14 cellular contexts compared by ENCODE assay signal in genomic region chr9:133838859-133839507, GRCh38.
DNase-seq lines count a peak whose midpoint lies in the region; ATAC-seq, FAIRE-seq and TF ChIP-seq lines count a peak whose summit lies in the region.
"Had no signal": no experiment of that assay in that cellular context is flagged by ENCODE, and none has a peak within 500 bp of the region (broad histone marks: within the 10 kb centered on the region; RNA-seq: fewer than 3 reads in every experiment).

No MANE protein-coding gene starts in this region.

- H3K9me3 Mint-ChIP-seq in memory B cell = no peaks in the 10 kb centered on the region
- H3K9me3 Mint-ChIP-seq: CD8-positive, alpha-beta T cell had no signal

- no peaks in the 10 kb centered on the region for H3K9me3 ChIP-seq in smooth muscle cell (replicated peaks; ENCODE audit: low read depth)
- H3K9me3 ChIP-seq in PC-3 (ENCODE audit: low read length) = no peaks in the 10 kb centered on the region

- H3K4me2 ChIP-seq in smooth muscle cell = no peak overlapping the region
- no peak overlapping the region for H3K4me2 ChIP-seq in PC-3 (ENCODE audit: low read length)

- peak overlapping the region; percentile 29 for H3K27ac Mint-ChIP-seq in memory B cell
- H3K27ac Mint-ChIP-seq: CD8-positive, alpha-beta T cell had no signal

- DNase-seq in NCI-H82 (lab: John Stamatoyannopoulos, UW) (peak; percentile 27), NCI-H82 treated with DMSO at 0.1 percent for 48 hours (lab: John Stamatoyannopoulos, UW; ENCODE audit: unreplicated experiment) (no peak), bronchial epithelial cell (ENCODE audit: low read depth) (no peak), memory B cell (ENCODE audit: low spot score in 2 of 2) (no peak), smooth muscle cell (lab: John Stamatoyannopoulos, UW; ENCODE audit: unreplicated experiment) (no peak), left ventricle myocardium superior (no peak), PC-3 (no peak), NCI-H1930 (lab: John Stamatoyannopoulos, UW) (no peak)
- DNase-seq: CD8-positive, alpha-beta T cell; COR-L47; DMS53; GF-D8 had no signal

- H3K9me2 ChIP-seq in PC-3 (replicated peaks; ENCODE audit: low read length) = no peaks in the 10 kb centered on the region

- no peak overlapping the region for H3K9ac ChIP-seq in smooth muscle cell (ENCODE audit: low read depth)
- H3K9ac ChIP-seq in PC-3 (ENCODE audit: low read length) = no peak overlapping the region

- H3K4me3 ChIP-seq in bronchial epithelial cell (ENCODE audit: low read depth, low read length) (no peak overlapping the region), smooth muscle cell (no peak overlapping the region), PC-3 (ENCODE audit: low read length) (no peak overlapping the region)

- peak; percentile 32 for FAIRE-seq in bronchial epithelial cell (lab: Jason Lieb, UNC)
- FAIRE-seq: GM19239 had no signal

- H3K4me1 ChIP-seq in smooth muscle cell (ENCODE audit: low read depth) = peaks cover 19% of the 10 kb centered on the region
- no peaks in the 10 kb centered on the region for H3K4me1 ChIP-seq in PC-3 (ENCODE audit: insufficient read depth, low read length)

- H3K36me3 ChIP-seq in bronchial epithelial cell (ENCODE audit: control insufficient read depth, insufficient read depth, low read length) (peaks cover 8% of the 10 kb centered on the region), smooth muscle cell (ENCODE audit: low read depth) (no peaks in the 10 kb centered on the region), PC-3 (ENCODE audit: low read depth, low read length) (no peaks in the 10 kb centered on the region)

- H3K27ac ChIP-seq in smooth muscle cell (ENCODE audit: low read depth) (peak overlapping the region; percentile 55), PC-3 (ENCODE audit: low read length) (no peak overlapping the region)
- H3K27ac ChIP-seq: 22Rv1 had no signal

- H3K27me3 ChIP-seq in bronchial epithelial cell (ENCODE audit: control insufficient read depth, insufficient read depth, low read length) (no peaks in the 10 kb centered on the region), smooth muscle cell (ENCODE audit: low read depth) (no peaks in the 10 kb centered on the region), PC-3 (ENCODE audit: low read length) (no peaks in the 10 kb centered on the region)

- peaks cover 8% of the 10 kb centered on the region for H3K36me3 Mint-ChIP-seq in memory B cell
- H3K36me3 Mint-ChIP-seq: CD8-positive, alpha-beta T cell had no signal

- H3K4me3 Mint-ChIP-seq in memory B cell = no peak overlapping the region
- H3K4me3 Mint-ChIP-seq: CD8-positive, alpha-beta T cell had no signal

- CTCF ChIA-PET in PC-3 (lab: Charles Lee) = no interaction called here

- no TSS peak for BruUV-seq in PC-3 (replicated peaks; lab: Mats Ljungman, UMichigan)

- ATAC-seq in memory B cell (ENCODE audit: low read depth) = no peak
- no peak for ATAC-seq in left ventricle myocardium superior
- no peak for ATAC-seq in PC-3
- ATAC-seq: CD8-positive, alpha-beta T cell had no signal

- WGBS in smooth muscle cell (ENCODE audit: low lambda C conversion rate) = 83% methylated on average over 5 of the region's 5 CpGs

- H3K4me1 Mint-ChIP-seq in memory B cell = peaks cover 34% of the 10 kb centered on the region

- TF ChIP-seq CTCF in bronchial epithelial cell (IDR thresholded peaks at IDR 0.05; ENCODE audit: insufficient read depth, low read length, severe bottlenecking) (no peak), smooth muscle cell (IDR thresholded peaks at IDR 0.05; ENCODE audit: borderline replicate concordance, insufficient read depth, poor library complexity, severe bottlenecking) (no peak), PC-3 (conservative IDR thresholded peaks at IDR 0.05; ENCODE audit: low read depth, low read length) (no peak)

- intact Hi-C loops in left ventricle myocardium superior (cut with micrococcal nuclease) = no loop called here
- intact Hi-C loops in PC-3 (cut with micrococcal nuclease) = no loop called here

- no peaks in the 10 kb centered on the region for H3K27me3 Mint-ChIP-seq in memory B cell

- H3F3A ChIP-seq in smooth muscle cell (ENCODE audit: low read depth) = no peaks in the 10 kb centered on the region
- H3F3A ChIP-seq in PC-3 (ENCODE audit: low read length, unreplicated experiment) = no peaks in the 10 kb centered on the region

- POLR2A ChIA-PET in PC-3 (lab: Charles Lee; ENCODE audit: unreplicated experiment) = no interaction called here

- no peak overlapping the region for H2AFZ ChIP-seq in smooth muscle cell (ENCODE audit: low read depth)
- no peak overlapping the region for H2AFZ ChIP-seq in PC-3 (ENCODE audit: low read length)

- H3K79me2 ChIP-seq in smooth muscle cell (ENCODE audit: low read depth) = peaks cover 63% of the 10 kb centered on the region
- H3K79me2 ChIP-seq in PC-3 (ENCODE audit: low read length) = no peaks in the 10 kb centered on the region

- H4K20me1 ChIP-seq in smooth muscle cell (ENCODE audit: low read depth) (peaks cover 88% of the 10 kb centered on the region), PC-3 (ENCODE audit: low read length) (no peaks in the 10 kb centered on the region)
